17 cellular contexts compared by ENCODE assay signal in the genomic region with DNA sequence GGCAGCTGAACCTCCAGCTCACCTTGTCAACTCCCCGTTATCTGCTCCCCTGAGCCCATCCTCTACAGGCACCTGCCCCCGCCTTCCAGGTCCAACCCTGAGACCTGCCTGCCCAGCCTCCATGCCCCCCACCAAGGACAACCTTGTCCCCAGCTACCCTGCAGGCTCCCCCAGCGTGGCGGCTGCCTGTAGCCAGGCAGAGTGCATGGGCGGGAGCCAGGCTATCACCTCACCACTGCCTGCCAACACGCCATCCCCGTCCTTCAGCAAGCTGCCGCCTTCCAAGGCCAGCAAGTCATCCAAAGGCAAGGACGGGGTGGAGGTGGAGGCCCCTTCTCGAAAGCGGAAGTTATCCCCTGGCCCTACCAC. TPM values are rescaled to one million over a fixed set of nuclear protein-coding genes. Genes with fewer than 3 reads are reported as not detected.
DNase-seq lines count a peak whose midpoint lies in the region; ATAC-seq and TF ChIP-seq lines count a peak whose summit lies in the region.
"Had no signal": no experiment of that assay in that cellular context is flagged by ENCODE, and none has a peak within 500 bp of the region (broad histone marks: within the 10 kb centered on the region; RNA-seq: fewer than 3 reads in every experiment).

No MANE protein-coding gene starts in this region.

- H3K27ac Mint-ChIP-seq in type B pancreatic cell = no peak overlapping the region
- H3K27ac Mint-ChIP-seq: activated T-helper 1 cell treated with anti-CD3 and anti-CD28 coated beads, Interleukin-12 subunit alpha, Interleukin-12 subunit beta, Interleukin-2, Interleukin-4 antibody, amounts not matched to agents 30 ng/mL and 10 ng/mL and 1 ng/mL, durations not matched to agents 14 hours and 24 hours and 36 hours; dendritic cell treated with granulocyte-macrophage colony-stimulating factor and Interleukin-4, amounts not matched to agents 40 ng/mL and 50 ng/mL, for 4 days had no signal

- H3K9me3 Mint-ChIP-seq in type B pancreatic cell = no peaks in the 10 kb centered on the region
- H3K9me3 Mint-ChIP-seq: activated T-helper 1 cell treated with anti-CD3 and anti-CD28 coated beads, Interleukin-12 subunit alpha, Interleukin-12 subunit beta, Interleukin-2, Interleukin-4 antibody, amounts not matched to agents 30 ng/mL and 10 ng/mL and 1 ng/mL, durations not matched to agents 14 hours and 24 hours and 36 hours; dendritic cell treated with granulocyte-macrophage colony-stimulating factor and Interleukin-4, amounts not matched to agents 40 ng/mL and 50 ng/mL, for 4 days had no signal

- no TSS peak for BruUV-seq in PC-9 (replicated peaks; lab: Mats Ljungman, UMichigan)

- H3K4me3 ChIP-seq in right atrium auricular region = no peak overlapping the region
- H3K4me3 ChIP-seq in PC-9 = no peak overlapping the region
- no peak overlapping the region for H3K4me3 ChIP-seq in BE2C (ENCODE audit: low read depth, low read length)
- H3K4me3 ChIP-seq: cardiac muscle cell, gastroesophageal sphincter, prostate gland, thoracic aorta, uterus had no signal

- H3K79me2 ChIP-seq in PC-9 (ENCODE audit: low read depth) = peaks cover 16% of the 10 kb centered on the region

- no peaks in the 10 kb centered on the region for H3K27me3 Mint-ChIP-seq in type B pancreatic cell
- H3K27me3 Mint-ChIP-seq: dendritic cell treated with granulocyte-macrophage colony-stimulating factor and Interleukin-4, amounts not matched to agents 40 ng/mL and 50 ng/mL, for 4 days had no signal

- no peaks in the 10 kb centered on the region for H3K9me2 ChIP-seq in PC-9 (ENCODE audit: insufficient read depth)

- H3K27ac ChIP-seq in right atrium auricular region = no peak overlapping the region
- no peak overlapping the region for H3K27ac ChIP-seq in PC-9
- H3K27ac ChIP-seq: cardiac muscle cell, gastroesophageal sphincter, prostate gland, thoracic aorta, uterus had no signal

- no peak overlapping the region for H2AFZ ChIP-seq in PC-9

- POLR2A ChIA-PET in PC-9 (lab: Charles Lee; ENCODE audit: unreplicated experiment) = no interaction called here

- peaks cover 14% of the 10 kb centered on the region; the same call in 1 of the 2 replicates for H3F3A ChIP-seq in PC-9 (ENCODE audit: insufficient read depth, low read depth)

- H3K36me3 ChIP-seq in right atrium auricular region (peaks cover 7% of the 10 kb centered on the region), PC-9 (ENCODE audit: low read depth) (0 out of 2 replicates have a peak, but pooled peaks cover 5% of the 10 kb centered on the region), BE2C (peaks cover 21% of the 10 kb centered on the region)
- H3K36me3 ChIP-seq: prostate gland, uterus had no signal

- no peaks in the 10 kb centered on the region for H3K36me3 Mint-ChIP-seq in type B pancreatic cell

- no peaks in the 10 kb centered on the region; the same call in 1 of the 2 replicates for H4K20me1 ChIP-seq in PC-9 (ENCODE audit: insufficient read depth)

- intact Hi-C loops in Right ventricle myocardium superior (cut with DNase I) (loop anchor here (2.0 kb wide), 1 partner anchor 42 kb away; no protein-coding TSS in a partner anchor), PC-9 (cut with micrococcal nuclease; ENCODE audit: unreplicated experiment) (no loop called here)

- H3K4me3 Mint-ChIP-seq in type B pancreatic cell = peak overlapping the region; percentile 45
- H3K4me3 Mint-ChIP-seq: activated T-helper 1 cell treated with anti-CD3 and anti-CD28 coated beads, Interleukin-12 subunit alpha, Interleukin-12 subunit beta, Interleukin-2, Interleukin-4 antibody, amounts not matched to agents 30 ng/mL and 10 ng/mL and 1 ng/mL, durations not matched to agents 14 hours and 24 hours and 36 hours; dendritic cell treated with granulocyte-macrophage colony-stimulating factor and Interleukin-4, amounts not matched to agents 40 ng/mL and 50 ng/mL, for 4 days had no signal

- H3K27me3 ChIP-seq in right atrium auricular region = no peaks in the 10 kb centered on the region
- H3K27me3 ChIP-seq in PC-9 (ENCODE audit: insufficient read depth, low read depth) = no peaks in the 10 kb centered on the region
- no peaks in the 10 kb centered on the region for H3K27me3 ChIP-seq in BE2C
- H3K27me3 ChIP-seq: cardiac muscle cell, gastroesophageal sphincter, uterus had no signal

- H3K4me1 ChIP-seq in right atrium auricular region (peaks cover 0 to 19% of the 10 kb centered on the region in 2 donors), PC-9 (replicated peaks; ENCODE audit: insufficient read depth) (peaks cover 11% of the 10 kb centered on the region), BE2C (no peaks in the 10 kb centered on the region; the same call in 1 of the 2 replicates)
- H3K4me1 ChIP-seq: uterus had no signal

- DNase-seq in Right ventricle myocardium superior (peak; percentile 55), right atrium auricular region (ENCODE audit: low spot score) (no peak), PC-9 (no peak), cerebellum (ENCODE audit: low spot score) (peak; percentile 42), type B pancreatic cell (ENCODE audit: extremely low spot score, unreplicated experiment) (no peak), Kasumi-1 (lab: John Stamatoyannopoulos, UW) (no peak), glomerular visceral epithelial cell (ENCODE audit: extremely low spot score) (no peak), BE2C (no peak)
- DNase-seq: NCI-H2029 treated with DMSO at 0.1 percent for 48 hours had no signal

- H3K9me3 ChIP-seq in right atrium auricular region (no peaks in the 10 kb centered on the region), PC-9 (ENCODE audit: insufficient read depth, low read depth) (no peaks in the 10 kb centered on the region), BE2C (no peaks in the 10 kb centered on the region)
- H3K9me3 ChIP-seq: gastroesophageal sphincter, prostate gland, thoracic aorta, uterus had no signal

- CTCF ChIA-PET in PC-9 (lab: Charles Lee) = interaction anchor here (0.6 to 3.5 kb wide), 6 partner anchors 38 to 1823 kb away, joined by 3 to 25 read pairs (median 4); no protein-coding TSS in a partner anchor

- TF ChIP-seq CTCF in right atrium auricular region (IDR thresholded peaks at IDR 0.05) = peak in 1 of 2 donors; percentile 3
- TF ChIP-seq CTCF in PC-9 (conservative IDR thresholded peaks at IDR 0.05) = peak; percentile 45; the same call in 1 of the 2 replicates
- peak; percentile 15 for TF ChIP-seq CTCF in type B pancreatic cell (conservative IDR thresholded peaks at IDR 0.05)
- TF ChIP-seq CTCF in BE2C (IDR thresholded peaks at IDR 0.05; ENCODE audit: low read depth, low read length) = no peak

- peaks cover 5% of the 10 kb centered on the region for H3K4me1 Mint-ChIP-seq in type B pancreatic cell (ENCODE audit: unreplicated experiment)

- ATAC-seq in Right ventricle myocardium superior (ENCODE audit: poor library complexity) = peak; percentile 16

- no peak overlapping the region for H3K4me2 ChIP-seq in PC-9

RNA-seq across cellular contexts. Expression of a gene that starts 3.0 kb away (rescaled TPM):
- total RNA-seq in Right ventricle myocardium superior (5.3 TPM), right atrium auricular region (1 to 10 TPM; 2.6 to 6.9 TPM), PC-9 (2021) (11.6 and 11.7 TPM in 2 replicates), cerebellum (5.4 TPM), type B pancreatic cell (ENCODE audit: low replicate concordance) (10.4 and 14.3 TPM in 2 replicates)
- polyA plus RNA-seq in BE2C (2012; ENCODE audit: insufficient read depth, insufficient read length, low read depth) = 10.3 TPM

RNA-seq across cellular contexts. Expression of a gene that starts 7.2 kb away (rescaled TPM):
- total RNA-seq in Right ventricle myocardium superior = 2.4 TPM
- 1 to 10 TPM; 2.4 to 3.5 TPM for total RNA-seq in right atrium auricular region
- total RNA-seq in PC-9 (2021) = 4.7 and 5.7 TPM in 2 replicates
- 5.6 TPM for total RNA-seq in cerebellum
- 5.7 and 12.0 TPM in 2 replicates for total RNA-seq in type B pancreatic cell (ENCODE audit: low replicate concordance)
- 68.4 TPM for polyA plus RNA-seq in BE2C (2012; ENCODE audit: insufficient read depth, insufficient read length, low read depth)

RNA-seq across cellular contexts. Expression of a gene that starts 18.6 kb away (rescaled TPM):
- total RNA-seq in Right ventricle myocardium superior (19.3 TPM), right atrium auricular region (10 to 100 TPM; 11.0 to 15.1 TPM), PC-9 (2021) (4.1 and 4.2 TPM in 2 replicates), cerebellum (10.1 TPM), type B pancreatic cell (ENCODE audit: low replicate concordance) (5.4 and 6.1 TPM in 2 replicates)
- 1.1 TPM for polyA plus RNA-seq in BE2C (2012; ENCODE audit: insufficient read depth, insufficient read length, low read depth)

RNA-seq across cellular contexts. Expression of a gene that starts 24.6 kb away (rescaled TPM):
- total RNA-seq in Right ventricle myocardium superior (28.9 TPM), right atrium auricular region (1 to 10 TPM; 4.7 to 9.6 TPM), PC-9 (2021) (0.09 and 0.28 TPM in 2 replicates), cerebellum (0.09 TPM), type B pancreatic cell (ENCODE audit: low replicate concordance) (0.33 and 0.58 TPM in 2 replicates)
- not detected for polyA plus RNA-seq in BE2C (2012; ENCODE audit: insufficient read depth, insufficient read length, low read depth)
- total RNA-seq: activated T-helper 1 cell treated with anti-CD3 and anti-CD28 coated beads, Interleukin-12 subunit alpha, Interleukin-12 subunit beta, Interleukin-2, Interleukin-4 antibody, amounts not matched to agents 30 ng/mL and 10 ng/mL and 1 ng/mL, durations not matched to agents 14 hours and 24 hours and 36 hours; G401 had no signal

RNA-seq across cellular contexts. Expression of a gene that starts 48.8 kb away (rescaled TPM):
- total RNA-seq in Right ventricle myocardium superior (0.32 TPM), right atrium auricular region (under 1 TPM; 0.11 to 0.16 TPM), PC-9 (2021) (not detected in 2 replicates), cerebellum (10.9 TPM), type B pancreatic cell (ENCODE audit: low replicate concordance) (not detected in 2 replicates)
- polyA plus RNA-seq in BE2C (2012; ENCODE audit: insufficient read depth, insufficient read length, low read depth) = 1.1 TPM
- total RNA-seq: activated T-helper 1 cell treated with anti-CD3 and anti-CD28 coated beads, Interleukin-12 subunit alpha, Interleukin-12 subunit beta, Interleukin-2, Interleukin-4 antibody, amounts not matched to agents 30 ng/mL and 10 ng/mL and 1 ng/mL, durations not matched to agents 14 hours and 24 hours and 36 hours; G401; gastroesophageal sphincter; thoracic aorta had no signal

Comparison
In these comparisons a context has a peak if more than half of its experiments do, and no peak if none do; other contexts are left out.
1. DNase-seq: peak in Right ventricle myocardium superior (single experiment) and cerebellum (single experiment); none in right atrium auricular region (single experiment), PC-9 (0 of 2), type B pancreatic cell (single experiment), Kasumi-1 (0 of 2), glomerular visceral epithelial cell (single experiment) and BE2C (single experiment).